In the genomic region with DNA sequence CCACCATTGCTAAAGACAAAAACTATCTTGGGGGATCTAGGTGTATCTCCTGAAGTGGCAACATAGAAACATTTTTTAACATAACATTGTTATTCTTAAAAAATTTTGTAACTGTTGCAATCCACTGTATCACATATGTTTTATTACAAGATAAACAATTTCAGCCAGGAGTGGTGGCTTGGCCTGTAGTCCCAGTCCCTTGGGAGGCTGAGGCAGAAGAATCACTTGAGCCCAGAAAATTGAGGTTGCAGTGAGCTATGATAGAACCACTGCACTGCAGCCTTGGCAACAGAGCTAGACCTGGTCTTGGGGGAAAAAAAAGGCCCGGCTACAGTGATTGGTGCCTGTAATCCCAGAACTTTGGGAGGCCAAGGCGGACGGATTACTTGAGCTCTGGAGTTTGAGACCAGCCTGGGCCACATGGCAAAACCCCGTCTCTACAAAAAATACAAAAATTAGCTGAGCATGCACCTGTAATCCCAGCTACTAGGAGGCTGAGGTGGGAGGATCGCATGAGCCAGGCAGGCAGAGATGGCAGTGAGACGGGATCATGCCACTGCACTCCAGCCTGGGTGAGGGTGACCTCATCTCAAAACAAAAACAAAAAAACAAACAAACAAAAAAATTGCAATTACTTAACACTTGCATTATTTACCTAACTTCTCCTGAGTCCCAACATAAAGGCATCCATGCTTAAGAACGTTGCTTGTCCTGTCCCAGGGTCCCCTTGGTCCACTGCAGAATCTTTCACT, we compare ENCODE assay signal across 1 cellular context.
TF ChIP-seq lines count a peak whose summit lies in the region.

No MANE protein-coding gene starts in this region.

TF ChIP-seq in GM23338, 12 proteins besides CTCF, POLR2A, EP300 and RAD21 (continued from another document):
- TF ChIP-seq STAT1 (IDR thresholded peaks at IDR 0.05; ENCODE audit: unreplicated experiment) (no peak), EZH2 (IDR thresholded peaks at IDR 0.05; ENCODE audit: low read depth, unreplicated experiment) (no peak), JUNB (IDR thresholded peaks at IDR 0.05; ENCODE audit: unreplicated experiment) (no peak), NANOG (IDR thresholded peaks at IDR 0.05; ENCODE audit: borderline replicate concordance) (no peak), EZH2phosphoT487 (IDR thresholded peaks at IDR 0.05; ENCODE audit: unreplicated experiment) (no peak)
- TF ChIP-seq, protein P1, sequence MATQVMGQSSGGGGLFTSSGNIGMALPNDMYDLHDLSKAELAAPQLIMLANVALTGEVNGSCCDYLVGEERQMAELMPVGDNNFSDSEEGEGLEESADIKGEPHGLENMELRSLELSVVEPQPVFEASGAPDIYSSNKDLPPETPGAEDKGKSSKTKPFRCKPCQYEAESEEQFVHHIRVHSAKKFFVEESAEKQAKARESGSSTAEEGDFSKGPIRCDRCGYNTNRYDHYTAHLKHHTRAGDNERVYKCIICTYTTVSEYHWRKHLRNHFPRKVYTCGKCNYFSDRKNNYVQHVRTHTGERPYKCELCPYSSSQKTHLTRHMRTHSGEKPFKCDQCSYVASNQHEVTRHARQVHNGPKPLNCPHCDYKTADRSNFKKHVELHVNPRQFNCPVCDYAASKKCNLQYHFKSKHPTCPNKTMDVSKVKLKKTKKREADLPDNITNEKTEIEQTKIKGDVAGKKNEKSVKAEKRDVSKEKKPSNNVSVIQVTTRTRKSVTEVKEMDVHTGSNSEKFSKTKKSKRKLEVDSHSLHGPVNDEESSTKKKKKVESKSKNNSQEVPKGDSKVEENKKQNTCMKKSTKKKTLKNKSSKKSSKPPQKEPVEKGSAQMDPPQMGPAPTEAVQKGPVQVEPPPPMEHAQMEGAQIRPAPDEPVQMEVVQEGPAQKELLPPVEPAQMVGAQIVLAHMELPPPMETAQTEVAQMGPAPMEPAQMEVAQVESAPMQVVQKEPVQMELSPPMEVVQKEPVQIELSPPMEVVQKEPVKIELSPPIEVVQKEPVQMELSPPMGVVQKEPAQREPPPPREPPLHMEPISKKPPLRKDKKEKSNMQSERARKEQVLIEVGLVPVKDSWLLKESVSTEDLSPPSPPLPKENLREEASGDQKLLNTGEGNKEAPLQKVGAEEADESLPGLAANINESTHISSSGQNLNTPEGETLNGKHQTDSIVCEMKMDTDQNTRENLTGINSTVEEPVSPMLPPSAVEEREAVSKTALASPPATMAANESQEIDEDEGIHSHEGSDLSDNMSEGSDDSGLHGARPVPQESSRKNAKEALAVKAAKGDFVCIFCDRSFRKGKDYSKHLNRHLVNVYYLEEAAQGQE (IDR thresholded peaks at IDR 0.05; ENCODE audit: unreplicated experiment): no peak
